Comparison of ENCODE assay signal across 1 cellular context in genomic region chr5:54959673-54960418, GRCh38.
TF ChIP-seq lines count a peak whose summit lies in the region.

No MANE protein-coding gene starts in this region.

TF ChIP-seq in WTC11, 78 proteins besides CTCF, POLR2A, EP300 and RAD21 (continued from another document):
- TF ChIP-seq ZNF532 (CRISPR knock-in tag; IDR thresholded peaks at IDR 0.05; ENCODE audit: borderline replicate concordance) (no peak), ATF2 (CRISPR knock-in tag; IDR thresholded peaks at IDR 0.05; ENCODE audit: borderline replicate concordance, low read depth) (no peak), PRRX2 (CRISPR knock-in tag; IDR thresholded peaks at IDR 0.05) (no peak), MXD4 (CRISPR knock-in tag; IDR thresholded peaks at IDR 0.05; ENCODE audit: borderline replicate concordance) (no peak), IRF1 (CRISPR knock-in tag; IDR thresholded peaks at IDR 0.05) (no peak), USF2 (CRISPR knock-in tag; IDR thresholded peaks at IDR 0.05) (no peak), CBFB (CRISPR knock-in tag; IDR thresholded peaks at IDR 0.05; ENCODE audit: low read depth) (no peak), NR2C2 (CRISPR knock-in tag; IDR thresholded peaks at IDR 0.05) (no peak), ZNF423 (CRISPR knock-in tag; IDR thresholded peaks at IDR 0.05) (no peak), ZNF219 (CRISPR knock-in tag; IDR thresholded peaks at IDR 0.05; ENCODE audit: borderline replicate concordance) (no peak), GRHL2 (CRISPR knock-in tag; IDR thresholded peaks at IDR 0.05; ENCODE audit: insufficient replicate concordance, severe bottlenecking) (no peak), ZNF512 (CRISPR knock-in tag; IDR thresholded peaks at IDR 0.05; ENCODE audit: borderline replicate concordance) (no peak)
- TF ChIP-seq, protein P1, sequence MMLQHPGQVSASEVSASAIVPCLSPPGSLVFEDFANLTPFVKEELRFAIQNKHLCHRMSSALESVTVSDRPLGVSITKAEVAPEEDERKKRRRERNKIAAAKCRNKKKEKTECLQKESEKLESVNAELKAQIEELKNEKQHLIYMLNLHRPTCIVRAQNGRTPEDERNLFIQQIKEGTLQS (CRISPR knock-in tag; conservative IDR thresholded peaks at IDR 0.05), result no peak
- TF ChIP-seq, protein P2, sequence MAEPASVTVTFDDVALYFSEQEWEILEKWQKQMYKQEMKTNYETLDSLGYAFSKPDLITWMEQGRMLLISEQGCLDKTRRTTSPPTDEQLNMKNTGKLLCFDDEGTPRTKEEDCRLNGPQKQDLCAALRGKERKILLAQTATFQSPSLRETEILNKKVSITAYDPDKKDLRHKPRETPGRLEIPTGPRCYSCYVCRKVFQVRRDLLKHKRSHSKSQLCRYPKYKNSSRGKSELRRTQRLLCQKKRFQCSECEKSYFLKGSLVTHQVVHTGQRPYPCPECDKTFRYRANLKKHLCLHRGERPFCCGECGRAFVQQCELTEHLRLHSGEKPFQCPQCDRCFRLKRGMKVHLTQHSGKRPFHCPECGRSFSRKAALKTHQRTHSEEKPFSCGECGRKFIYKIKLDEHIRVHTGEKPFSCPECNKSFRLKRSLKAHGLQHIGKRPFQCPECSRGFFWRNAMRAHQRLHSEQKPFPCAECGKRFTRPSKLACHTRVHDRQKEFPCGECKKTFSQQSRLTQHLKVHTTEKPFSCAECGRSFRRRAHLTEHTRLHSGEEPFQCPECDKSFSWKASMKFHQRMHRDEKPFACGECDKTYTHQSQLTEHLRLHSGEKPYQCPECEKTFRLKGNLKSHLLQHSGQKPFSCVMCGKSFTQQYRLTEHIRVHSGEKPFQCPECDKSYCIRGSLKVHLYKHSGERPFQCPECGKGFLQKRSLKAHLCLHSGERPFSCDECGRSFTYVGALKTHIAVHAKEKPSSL (CRISPR knock-in tag; conservative IDR thresholded peaks at IDR 0.05), result no peak
